In the genomic region with DNA sequence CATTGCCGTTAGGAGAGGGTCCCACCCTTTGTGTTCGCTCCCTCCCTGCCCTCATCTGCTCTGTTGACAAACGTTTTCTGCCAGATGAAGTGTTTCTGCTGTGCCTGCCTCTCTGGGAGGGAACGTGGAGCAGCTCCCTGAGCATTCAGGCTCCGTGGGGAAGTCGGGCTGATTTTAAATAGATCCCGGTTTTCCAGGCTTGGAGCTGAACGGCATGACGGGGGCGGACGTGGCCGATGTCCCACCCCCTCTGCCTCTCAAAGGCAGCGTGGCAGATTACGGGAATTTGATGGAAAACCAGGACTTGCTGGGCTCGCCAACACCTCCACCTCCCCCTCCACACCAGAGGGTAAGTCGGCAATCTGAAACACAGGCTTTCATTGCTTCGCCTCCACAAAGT, we compare ENCODE assay signal across 21 cellular contexts.
DNase-seq lines count a peak whose midpoint lies in the region; ATAC-seq and TF ChIP-seq lines count a peak whose summit lies in the region.
"Had no signal": no experiment of that assay in that cellular context is flagged by ENCODE, and none has a peak within 500 bp of the region (broad histone marks: within the 10 kb centered on the region; RNA-seq: fewer than 3 reads in every experiment).

No MANE protein-coding gene starts in this region.

- H3K4me1 Mint-ChIP-seq in T-helper 17 cell (no peaks in the 10 kb centered on the region), MCF 10A (ENCODE audit: insufficient read depth, unreplicated experiment) (no peaks in the 10 kb centered on the region)
- H3K4me1 Mint-ChIP-seq: CD4-positive, alpha-beta memory T cell had no signal

- H3K27me3 ChIP-seq in upper lobe of right lung = no peaks in the 10 kb centered on the region

- intact Hi-C loops in upper lobe of right lung (cut with DNase I) (no loop called here), MCF 10A (cut with micrococcal nuclease) (no loop called here)

- no peak for ATAC-seq in T-helper 17 cell
- no peak for ATAC-seq in upper lobe of right lung
- ATAC-seq: A549, GM23338, HCT116 had no signal

- H3K36me3 ChIP-seq in upper lobe of right lung = peaks cover 25% of the 10 kb centered on the region

- H3K27ac Mint-ChIP-seq in T-helper 17 cell (peak overlapping the region; percentile 1), MCF 10A (ENCODE audit: low read depth, unreplicated experiment) (no peak overlapping the region)
- H3K27ac Mint-ChIP-seq: CD4-positive, alpha-beta memory T cell; GM23338 had no signal

- no peak overlapping the region for H3K4me3 ChIP-seq in upper lobe of right lung
- H3K4me3 ChIP-seq: A549, GM23338 had no signal

- POLR2A ChIA-PET in MCF 10A (lab: Yijun Ruan, JAX) = no interaction called here

- DNase-seq in NCI-H345 treated with DMSO at 0.1 percent for 48 hours (lab: John Stamatoyannopoulos, UW; ENCODE audit: unreplicated experiment) (peak; percentile 51), NCI-H345 (lab: John Stamatoyannopoulos, UW) (no peak), T-helper 17 cell (no peak), mesenteric fat pad (ENCODE audit: low spot score) (peak; percentile 47), upper lobe of right lung (peak; percentile 42), MCF 10A (ENCODE audit: unreplicated experiment) (no peak), NCI-H748 treated with DMSO at 0.1 percent for 48 hours (lab: John Stamatoyannopoulos, UW) (no peak)
- DNase-seq: 8988T; ACHN; AML-193; C1 segment of cervical spinal cord; Calu3; CD4-positive, alpha-beta memory T cell; COR-L47; DMS53; DMS79 treated with DMSO at 0.1 percent for 48 hours; GF-D8; H9 had no signal

- H3K27me3 Mint-ChIP-seq in T-helper 17 cell (peaks cover 8% of the 10 kb centered on the region), MCF 10A (ENCODE audit: insufficient read depth, unreplicated experiment) (no peaks in the 10 kb centered on the region)

- H3K36me3 Mint-ChIP-seq in T-helper 17 cell (ENCODE audit: low read depth) (no peaks in the 10 kb centered on the region), MCF 10A (ENCODE audit: insufficient read depth, unreplicated experiment) (peaks cover 48% of the 10 kb centered on the region)
- H3K36me3 Mint-ChIP-seq: CD4-positive, alpha-beta memory T cell had no signal

- CTCF ChIA-PET in MCF 10A (lab: Yijun Ruan, JAX) = no interaction called here

- no peaks in the 10 kb centered on the region for H3K4me1 ChIP-seq in upper lobe of right lung
- H3K4me1 ChIP-seq: A549 had no signal

- no TSS peak for BruUV-seq in MCF 10A (replicated peaks; lab: Mats Ljungman, UMichigan)

- H3K9me3 ChIP-seq in T-helper 17 cell (ENCODE audit: control insufficient read depth, low read length, poor library complexity, severe bottlenecking) (no peaks in the 10 kb centered on the region), upper lobe of right lung (no peaks in the 10 kb centered on the region)
- H3K9me3 ChIP-seq: A549 had no signal

- H3K27ac ChIP-seq in upper lobe of right lung = no peak overlapping the region
- H3K27ac ChIP-seq: A549 had no signal

- TF ChIP-seq CTCF in upper lobe of right lung (IDR thresholded peaks at IDR 0.05) (no peak), MCF 10A (IDR thresholded peaks at IDR 0.05; ENCODE audit: unreplicated experiment) (no peak)

- H3K4me3 Mint-ChIP-seq in T-helper 17 cell (no peak overlapping the region), MCF 10A (ENCODE audit: unreplicated experiment) (no peak overlapping the region)
- H3K4me3 Mint-ChIP-seq: CD4-positive, alpha-beta memory T cell; GM23338; H9 had no signal

- H3K9me3 Mint-ChIP-seq in MCF 10A (ENCODE audit: unreplicated experiment) = no peaks in the 10 kb centered on the region

Comparison
In these comparisons a context has a peak if more than half of its experiments do, and no peak if none do; other contexts are left out.
1. DNase-seq: peak in NCI-H345 treated with DMSO at 0.1 percent for 48 hours (single experiment), mesenteric fat pad (single experiment) and upper lobe of right lung (single experiment); none in NCI-H345 (single experiment), T-helper 17 cell (0 of 3), MCF 10A (single experiment) and NCI-H748 treated with DMSO at 0.1 percent for 48 hours (single experiment).